1 cellular context compared by ENCODE assay signal in genomic region chr3:14123308-14124222, GRCh38.
TF ChIP-seq lines count a peak whose summit lies in the region.

No MANE protein-coding gene starts in this region.

TF ChIP-seq in K562, 482 proteins besides CTCF, POLR2A, EP300 and RAD21 (continues in another document):
- TF ChIP-seq PRDM10 (IDR thresholded peaks at IDR 0.05; ENCODE audit: partially characterized antibody) (no peak), FOXJ3 (CRISPR knock-in tag; IDR thresholded peaks at IDR 0.05) (no peak), ELK3 (CRISPR knock-in tag; IDR thresholded peaks at IDR 0.05) (no peak), CCNT2 (IDR thresholded peaks at IDR 0.05; ENCODE audit: borderline replicate concordance, extremely low read depth, insufficient read length, low read depth, low read length) (no peak), JUNB (CRISPR knock-in tag; conservative IDR thresholded peaks at IDR 0.05) (no peak), PHF21A (IDR thresholded peaks at IDR 0.05; ENCODE audit: borderline replicate concordance, low read depth) (no peak), POLR2H (tag; IDR thresholded peaks at IDR 0.05; ENCODE audit: low read depth) (no peak), MLLT1 (IDR thresholded peaks at IDR 0.05) (0 out of 4 replicates have a peak, but pooled peaks of 1 of the 2 experiments have one; percentile 25), PPARD (CRISPR knock-in tag; IDR thresholded peaks at IDR 0.05) (no peak), ZNF224 (CRISPR knock-in tag; IDR thresholded peaks at IDR 0.05) (no peak), LEF1 (IDR thresholded peaks at IDR 0.05) (0 out of 2 replicates have a peak, but pooled peaks have one; percentile 17), THRAP3 (IDR thresholded peaks at IDR 0.05; ENCODE audit: borderline replicate concordance) (no peak), EP400 (IDR thresholded peaks at IDR 0.05) (no peak), PCBP2 (IDR thresholded peaks at IDR 0.05; ENCODE audit: low read depth, low read length, poor library complexity, severe bottlenecking) (no peak), FOXK1 (CRISPR knock-in tag; IDR thresholded peaks at IDR 0.05; ENCODE audit: borderline replicate concordance) (peak; percentile 88; the same call in 1 of the 2 replicates), VEZF1 (CRISPR knock-in tag; IDR thresholded peaks at IDR 0.05) (no peak), MBD1 (CRISPR knock-in tag; IDR thresholded peaks at IDR 0.05) (no peak), SIN3B (IDR thresholded peaks at IDR 0.05; ENCODE audit: low read depth) (no peak), KHSRP (IDR thresholded peaks at IDR 0.05) (no peak), E2F1 (CRISPR knock-in tag; IDR thresholded peaks at IDR 0.05) (peak; percentile 51), MIER1 (IDR thresholded peaks at IDR 0.05; ENCODE audit: low read depth) (peak; percentile 30; the same call in 1 of the 2 replicates), TAF7 (tag; IDR thresholded peaks at IDR 0.05) (0 out of 2 replicates have a peak, but pooled peaks have one; percentile 8), ATF6 (CRISPR knock-in tag; IDR thresholded peaks at IDR 0.05) (no peak), NFRKB (IDR thresholded peaks at IDR 0.05; ENCODE audit: low read depth) (peak; percentile 42; the same call in 1 of the 2 replicates), ZNF354B (CRISPR knock-in tag; IDR thresholded peaks at IDR 0.05) (0 out of 2 replicates have a peak, but pooled peaks have one; percentile 14), MECOM (CRISPR knock-in tag; IDR thresholded peaks at IDR 0.05) (0 out of 2 replicates have a peak, but pooled peaks have one; percentile 9), CHD1 (IDR thresholded peaks at IDR 0.05; ENCODE audit: low read length) (peak; percentile 59), NCOA4 (IDR thresholded peaks at IDR 0.05; ENCODE audit: partially characterized antibody) (no peak), HMBOX1 (IDR thresholded peaks at IDR 0.05) (peak; percentile 66; the same call in 1 of the 2 replicates), MYC (IDR thresholded peaks at IDR 0.05; ENCODE audit: low read depth, low read length) (no peak), MYC (CRISPR knock-in tag; IDR thresholded peaks at IDR 0.05; ENCODE audit: borderline replicate concordance, low read depth) (no peak), ZBTB12 (CRISPR knock-in tag; IDR thresholded peaks at IDR 0.05) (no peak), PML (IDR thresholded peaks at IDR 0.05; ENCODE audit: low read length) (no peak), FOXK2 (conservative IDR thresholded peaks at IDR 0.05 in 1 of 2, IDR thresholded peaks at IDR 0.05 in 1 of 2; ENCODE audit: low read depth in 2 of 2) (no peak), KLF10 (CRISPR knock-in tag; IDR thresholded peaks at IDR 0.05) (0 out of 2 replicates have a peak, but pooled peaks have one; percentile 45), ARHGAP35 (IDR thresholded peaks at IDR 0.05; ENCODE audit: partially characterized antibody) (peak; percentile 56), SNIP1 (IDR thresholded peaks at IDR 0.05; ENCODE audit: low read depth) (no peak)
